27 cellular contexts compared by ENCODE assay signal in genomic region chr6:15527838-15528617, GRCh38.
DNase-seq lines count a peak whose midpoint lies in the region; ATAC-seq, FAIRE-seq and TF ChIP-seq lines count a peak whose summit lies in the region.
"Had no signal": no experiment of that assay in that cellular context is flagged by ENCODE, and none has a peak within 500 bp of the region (broad histone marks: within the 10 kb centered on the region; RNA-seq: fewer than 3 reads in every experiment).

No MANE protein-coding gene starts in this region.

- peaks cover 9% of the 10 kb centered on the region for H3K4me1 Mint-ChIP-seq in astrocyte (ENCODE audit: low read depth, unreplicated experiment)
- peaks cover 0 to 9% (median 0%) of the 10 kb centered on the region in 3 donors for H3K4me1 Mint-ChIP-seq in CD8-positive, alpha-beta memory T cell
- peaks cover 15 to 50% (median 31%) of the 10 kb centered on the region in 7 donors for H3K4me1 Mint-ChIP-seq in naive thymus-derived CD4-positive, alpha-beta T cell
- H3K4me1 Mint-ChIP-seq: mesothelial cell of epicardium, nephron had no signal

- no peaks in the 10 kb centered on the region for H3K79me2 ChIP-seq in astrocyte (ENCODE audit: insufficient read depth, low read length)
- no peaks in the 10 kb centered on the region for H3K79me2 ChIP-seq in keratinocyte (ENCODE audit: control insufficient read depth, insufficient read depth, low read length)

- POLR2A ChIA-PET in CD8-positive, alpha-beta memory T cell (lab: Charles Lee): no interaction called here
- POLR2A ChIA-PET in naive thymus-derived CD4-positive, alpha-beta T cell (lab: Charles Lee): no interaction called here

- no peak overlapping the region for H3K4me2 ChIP-seq in astrocyte (ENCODE audit: low read length)
- H3K4me2 ChIP-seq in keratinocyte (ENCODE audit: control insufficient read depth, extremely low read depth, insufficient read depth, low read depth, low read length): no peak overlapping the region

- H4K20me1 ChIP-seq in astrocyte (ENCODE audit: insufficient read depth, low read length): no peaks in the 10 kb centered on the region
- H4K20me1 ChIP-seq in keratinocyte (ENCODE audit: control insufficient read depth, extremely low read depth, insufficient read depth, low read length): no peaks in the 10 kb centered on the region

- TF ChIP-seq CTCF in astrocyte (IDR thresholded peaks at IDR 0.05; ENCODE audit: insufficient read depth, low read depth, low read length) (no peak), keratinocyte (optimal IDR thresholded peaks at IDR 0.05 in 1 of 3, IDR thresholded peaks at IDR 0.05 in 1 of 3, conservative IDR thresholded peaks at IDR 0.05 in 1 of 3; ENCODE audit: extremely low read depth in 1 of 3, insufficient read depth in 2 of 3, low read length in 3 of 3) (no peak)

- no peaks in the 10 kb centered on the region for H3K9me1 ChIP-seq in keratinocyte (ENCODE audit: control insufficient read depth, extremely low read depth, insufficient read depth, low read length)

- H3K27me3 ChIP-seq in astrocyte (ENCODE audit: insufficient read depth, low read length) (no peaks in the 10 kb centered on the region), keratinocyte (ENCODE audit: control insufficient read depth, extremely low read depth, insufficient read depth, low read length) (no peaks in the 10 kb centered on the region)
- no peaks in the 10 kb centered on the region for H3K27me3 ChIP-seq in CD8-positive, alpha-beta memory T cell (ENCODE audit: insufficient read depth, low read length, poor library complexity, severe bottlenecking)
- no peaks in the 10 kb centered on the region for H3K27me3 ChIP-seq in naive thymus-derived CD4-positive, alpha-beta T cell (ENCODE audit: control insufficient read depth in 2 of 2, insufficient read depth in 2 of 2, low read length in 2 of 2)
- H3K27me3 ChIP-seq: body of pancreas, esophagus muscularis mucosa, sigmoid colon, upper lobe of left lung had no signal

- peaks cover 44% of the 10 kb centered on the region for H3K36me3 Mint-ChIP-seq in astrocyte (ENCODE audit: low read depth, unreplicated experiment)
- peaks cover 21 to 84% (median 34%) of the 10 kb centered on the region in 3 donors for H3K36me3 Mint-ChIP-seq in CD8-positive, alpha-beta memory T cell
- peaks cover 27 to 84% (median 71%) of the 10 kb centered on the region in 5 donors for H3K36me3 Mint-ChIP-seq in naive thymus-derived CD4-positive, alpha-beta T cell

- H3K4me1 ChIP-seq in astrocyte (ENCODE audit: insufficient read depth, low read length) (no peaks in the 10 kb centered on the region), keratinocyte (ENCODE audit: control insufficient read depth, extremely low read depth, insufficient read depth, low read length) (no peaks in the 10 kb centered on the region)
- H3K4me1 ChIP-seq in CD8-positive, alpha-beta memory T cell (ENCODE audit: insufficient read depth, low read length): no peaks in the 10 kb centered on the region
- H3K4me1 ChIP-seq in naive thymus-derived CD4-positive, alpha-beta T cell (ENCODE audit: control insufficient read depth in 2 of 2, insufficient read depth in 2 of 2, low read length in 2 of 2): peaks cover 0 to 3% of the 10 kb centered on the region in 2 donors
- H3K4me1 ChIP-seq: esophagus muscularis mucosa, sigmoid colon, upper lobe of left lung had no signal

- CTCF ChIA-PET in CD8-positive, alpha-beta memory T cell (lab: Charles Lee): no interaction called here
- CTCF ChIA-PET in naive thymus-derived CD4-positive, alpha-beta T cell (lab: Charles Lee): no interaction called here

- dilution Hi-C loops in keratinocyte (cut with MboI; ENCODE audit: extremely low pct_ligation_motif_present, low sequenced_read_pairs): no loop called here

- no peak overlapping the region for H3K9ac ChIP-seq in astrocyte (ENCODE audit: low read length)
- H3K9ac ChIP-seq in keratinocyte (ENCODE audit: control insufficient read depth, extremely low read depth, insufficient read depth, low read length): no peak overlapping the region

- peaks cover 7% of the 10 kb centered on the region for H3K36me3 ChIP-seq in astrocyte (ENCODE audit: insufficient read depth, low read length)
- H3K36me3 ChIP-seq in keratinocyte (ENCODE audit: control insufficient read depth in 2 of 2, extremely low read depth in 1 of 2, insufficient read depth in 2 of 2, low read length in 2 of 2): peaks cover 4 to 6% of the 10 kb centered on the region in 2 experiments
- H3K36me3 ChIP-seq in CD8-positive, alpha-beta memory T cell (ENCODE audit: insufficient read depth, low read length): peaks cover 7% of the 10 kb centered on the region
- peaks cover 0 to 48% (median 0%) of the 10 kb centered on the region in 3 experiments for H3K36me3 ChIP-seq in naive thymus-derived CD4-positive, alpha-beta T cell (ENCODE audit: control insufficient read depth in 2 of 3, insufficient read depth in 3 of 3, low read length in 3 of 3)

- peaks cover 5% of the 10 kb centered on the region for H3K9me3 ChIP-seq in astrocyte (ENCODE audit: insufficient read depth, low read depth, low read length)
- no peaks in the 10 kb centered on the region for H3K9me3 ChIP-seq in keratinocyte (ENCODE audit: control insufficient read depth, low read depth, low read length)
- H3K9me3 ChIP-seq in CD8-positive, alpha-beta memory T cell (ENCODE audit: low read length): no peaks in the 10 kb centered on the region
- H3K9me3 ChIP-seq in naive thymus-derived CD4-positive, alpha-beta T cell (ENCODE audit: control insufficient read depth in 2 of 3, low read length in 3 of 3): no peaks in the 10 kb centered on the region
- H3K9me3 ChIP-seq: body of pancreas, esophagus muscularis mucosa, sigmoid colon, upper lobe of left lung had no signal

- intact Hi-C loops in naive thymus-derived CD4-positive, alpha-beta T cell (cut with micrococcal nuclease): no loop called here

- no peak for ATAC-seq in naive thymus-derived CD4-positive, alpha-beta T cell
- ATAC-seq: activated T-helper 17 cell treated with anti-CD3 and anti-CD28 coated beads, Interleukin-2, amount 50 U/mL, for 72 hours; body of pancreas had no signal

- no peaks in the 10 kb centered on the region for H3K27me3 Mint-ChIP-seq in astrocyte (ENCODE audit: low read depth, unreplicated experiment)
- peaks cover 0 to 2% of the 10 kb centered on the region in 2 donors for H3K27me3 Mint-ChIP-seq in CD8-positive, alpha-beta memory T cell
- no peaks in the 10 kb centered on the region for H3K27me3 Mint-ChIP-seq in naive thymus-derived CD4-positive, alpha-beta T cell
- H3K27me3 Mint-ChIP-seq: activated naive CD8-positive, alpha-beta T cell treated with anti-CD3 and anti-CD28 coated beads, Interleukin-2, amount 10 ng/mL, durations not matched to agents 7 days and 5 days; activated T-helper 17 cell treated with anti-CD3 and anti-CD28 coated beads, Interleukin-2, amount 50 U/mL, for 72 hours had no signal

- in situ Hi-C loops in ACHN (cut with HindIII; ENCODE audit: low pct_ligation_motif_present, low pct_unique_long_range_greater_than_20kb, low sequenced_read_pairs): no loop called here

- H3K27ac ChIP-seq in astrocyte (ENCODE audit: low read depth, low read length): no peak overlapping the region
- H3K27ac ChIP-seq in keratinocyte (ENCODE audit: control insufficient read depth, insufficient read depth, low read length): no peak overlapping the region
- no peak overlapping the region for H3K27ac ChIP-seq in CD8-positive, alpha-beta memory T cell (ENCODE audit: low read depth, low read length)
- H3K27ac ChIP-seq in naive thymus-derived CD4-positive, alpha-beta T cell (ENCODE audit: low read depth, low read length): no peak overlapping the region
- H3K27ac ChIP-seq: body of pancreas, C4-2B, esophagus muscularis mucosa, sigmoid colon, upper lobe of left lung had no signal

- FAIRE-seq in astrocyte (lab: Jason Lieb, UNC): no peak
- peak; percentile 23 for FAIRE-seq in keratinocyte (lab: Jason Lieb, UNC)
- FAIRE-seq: GM18507, TTC549 had no signal

- no peak overlapping the region for H2AFZ ChIP-seq in astrocyte (ENCODE audit: low read depth, low read length)
- no peak overlapping the region for H2AFZ ChIP-seq in keratinocyte (ENCODE audit: control insufficient read depth, low read length)

- peaks cover 7% of the 10 kb centered on the region for H3K9me3 Mint-ChIP-seq in astrocyte (ENCODE audit: unreplicated experiment)
- peaks cover 0 to 4% (median 0%) of the 10 kb centered on the region in 5 donors for H3K9me3 Mint-ChIP-seq in CD8-positive, alpha-beta memory T cell
- H3K9me3 Mint-ChIP-seq in naive thymus-derived CD4-positive, alpha-beta T cell: peaks cover 0 to 11% (median 7%) of the 10 kb centered on the region in 11 donors
- H3K9me3 Mint-ChIP-seq: activated naive CD8-positive, alpha-beta T cell treated with anti-CD3 and anti-CD28 coated beads, Interleukin-2, amount 10 ng/mL, durations not matched to agents 7 days and 5 days had no signal

- no peak overlapping the region for H3K27ac Mint-ChIP-seq in astrocyte (ENCODE audit: unreplicated experiment)
- H3K27ac Mint-ChIP-seq in CD8-positive, alpha-beta memory T cell: peak overlapping the region in 1 of 8 donors; percentile 4
- H3K27ac Mint-ChIP-seq in naive thymus-derived CD4-positive, alpha-beta T cell: peak overlapping the region in 2 of 9 donors; percentile 55 to 69
- H3K27ac Mint-ChIP-seq: activated naive CD8-positive, alpha-beta T cell treated with anti-CD3 and anti-CD28 coated beads, Interleukin-2, amount 10 ng/mL, durations not matched to agents 7 days and 5 days; activated T-helper 17 cell treated with anti-CD3 and anti-CD28 coated beads, Interleukin-2, amount 50 U/mL, for 72 hours; mesothelial cell of epicardium; nephron had no signal

- no peak overlapping the region for H3K4me3 ChIP-seq in astrocyte (ENCODE audit: insufficient read depth, low read depth, low read length)
- no peak overlapping the region for H3K4me3 ChIP-seq in keratinocyte (ENCODE audit: control insufficient read depth in 2 of 3, extremely low read depth in 1 of 3, insufficient read depth in 2 of 3, low read depth in 1 of 3, low read length in 3 of 3)
- H3K4me3 ChIP-seq in CD8-positive, alpha-beta memory T cell (ENCODE audit: low read length): no peak overlapping the region
- no peak overlapping the region for H3K4me3 ChIP-seq in naive thymus-derived CD4-positive, alpha-beta T cell (ENCODE audit: low read length)
- H3K4me3 ChIP-seq: body of pancreas, esophagus muscularis mucosa, sigmoid colon, upper lobe of left lung had no signal

- no peak overlapping the region for H3K4me3 Mint-ChIP-seq in astrocyte (ENCODE audit: unreplicated experiment)
- no peak overlapping the region for H3K4me3 Mint-ChIP-seq in CD8-positive, alpha-beta memory T cell
- no peak overlapping the region for H3K4me3 Mint-ChIP-seq in naive thymus-derived CD4-positive, alpha-beta T cell
- H3K4me3 Mint-ChIP-seq: activated naive CD8-positive, alpha-beta T cell treated with anti-CD3 and anti-CD28 coated beads, Interleukin-2, amount 10 ng/mL, durations not matched to agents 7 days and 5 days; activated T-helper 17 cell treated with anti-CD3 and anti-CD28 coated beads, Interleukin-2, amount 50 U/mL, for 72 hours; mesothelial cell of epicardium; nephron had no signal

- DNase-seq in ACHN (peak; percentile 28), ELR (ENCODE audit: low read depth) (peak; percentile 64), astrocyte (ENCODE audit: low read depth) (peak; percentile 16), keratinocyte (ENCODE audit: low read depth, low spot score) (no peak), GOT3 (lab: John Stamatoyannopoulos, UW) (no peak), NCI-H2227 treated with DMSO at 0.1 percent for 48 hours (lab: John Stamatoyannopoulos, UW) (no peak)
- DNase-seq in CD8-positive, alpha-beta memory T cell: no peak
- no peak for DNase-seq in naive thymus-derived CD4-positive, alpha-beta T cell
- DNase-seq: activated naive CD8-positive, alpha-beta T cell treated with anti-CD3 and anti-CD28 coated beads, Interleukin-2, amount 10 ng/mL, durations not matched to agents 7 days and 5 days; body of pancreas; effector memory CD4-positive, alpha-beta T cell; KG1; MV-4-11; NCI-H1930; NCI-H226; NCI-H82; SIG-M5; sigmoid colon; stimulated activated CD4-positive, alpha-beta T cell treated with anti-CD3 and anti-CD28 coated beads, Interleukin-15, amount 100 ng/mL, for 24 hours; upper lobe of left lung had no signal

Comparison
In these comparisons a context has a peak if more than half of its experiments do, and no peak if none do; other contexts are left out.
1. DNase-seq: peak in ACHN (single experiment), ELR (single experiment) and astrocyte (single experiment); none in keratinocyte (single experiment), CD8-positive, alpha-beta memory T cell (0 of 5), GOT3 (single experiment), NCI-H2227 treated with DMSO at 0.1 percent for 48 hours (single experiment) and naive thymus-derived CD4-positive, alpha-beta T cell (0 of 9).